Comparison of ENCODE assay signal across 8 cellular contexts in the genomic region with DNA sequence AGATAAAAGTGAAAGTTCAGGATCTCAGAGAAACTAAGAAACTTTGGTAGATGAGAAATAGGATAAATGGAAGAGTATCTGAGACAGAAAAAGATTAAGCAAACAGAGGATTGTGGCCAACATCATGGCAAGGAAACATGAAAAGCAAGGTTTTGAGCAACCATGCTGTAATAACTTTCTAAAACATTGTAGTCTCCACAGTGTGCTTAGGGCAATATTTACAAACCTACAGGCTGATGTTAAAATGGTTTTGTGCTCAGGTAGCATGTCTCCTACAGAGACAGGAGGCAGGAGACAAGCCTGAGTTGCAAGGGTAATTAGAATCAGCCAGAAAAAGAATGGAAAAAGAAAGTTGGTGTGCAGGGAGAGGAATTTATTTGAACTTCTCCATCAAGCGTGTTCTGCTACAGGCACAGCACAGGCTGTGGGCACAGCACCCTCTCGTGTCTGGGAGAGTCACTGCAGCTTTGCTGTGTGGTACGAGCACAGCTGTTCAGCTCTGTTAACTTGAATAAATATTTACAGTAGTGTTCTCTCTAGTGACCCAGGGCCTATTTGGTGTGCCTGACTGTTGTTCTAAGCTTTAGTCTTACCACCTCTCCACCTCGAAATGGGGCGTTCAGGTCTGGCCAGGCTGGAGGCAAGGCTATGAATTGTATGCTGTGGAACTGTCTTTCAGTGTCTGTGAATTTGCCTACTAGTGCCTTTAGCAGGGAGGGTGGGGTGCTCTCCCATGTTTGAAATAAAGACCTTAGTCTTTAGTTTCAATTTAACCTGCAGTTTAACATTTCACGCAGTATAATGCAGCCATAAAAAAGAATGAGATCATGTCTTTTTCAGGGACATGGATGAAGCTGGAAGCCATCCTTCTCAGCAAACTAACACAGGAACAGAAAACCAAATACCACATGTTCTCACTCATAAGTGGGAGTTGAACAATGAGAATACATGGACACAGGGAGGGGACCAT. TPM values are rescaled to one million over a fixed set of nuclear protein-coding genes. Genes with fewer than 3 reads are reported as not detected.
A peak's percentile ranks its signal among the peaks of the same experiment; 100 is the strongest.
DNase-seq lines count a peak whose midpoint lies in the region; ATAC-seq and TF ChIP-seq lines count a peak whose summit lies in the region.
"Not testable (repeated sequence)": the region's sequence is repeated elsewhere in the genome, so short reads cannot be mapped to it uniquely, and the experiment has no call there.

No MANE protein-coding gene starts in this region.

- CTCF ChIA-PET in SK-N-SH (lab: Yijun Ruan, JAX): interaction anchor here (0.7 to 3.3 kb wide), 15 partner anchors 9 to 183 kb away, joined by 3 to 22 read pairs (median 5); a partner anchor contains a TSS

- H3K4me2 ChIP-seq in SK-N-SH: 0 out of 2 replicates have a peak overlapping the region, but pooled peaks have one; percentile 11

- peak; percentile 50 for DNase-seq in G401 (ENCODE audit: low spot score)
- DNase-seq in NCI-H1417 (lab: John Stamatoyannopoulos, UW): peak; percentile 48 to 75 (median 74)
- DNase-seq in SK-N-SH: peak; percentile 63
- peak; percentile 68 for DNase-seq in activated gamma-delta T cell treated with Interleukin-2 at 50 U/mL for 16 hours
- DNase-seq in fibroblast of villous mesenchyme (ENCODE audit: low read depth): peak; percentile 78
- peak; percentile 76 for DNase-seq in stimulated activated naive CD8-positive, alpha-beta T cell treated with anti-CD3 and anti-CD28 coated beads, Interleukin-15, Interleukin-2, amounts not matched to agents 100 U/mL and 50 U/mL, for 24 hours

- peak; percentile 81 for ATAC-seq in HG02588 (IDR thresholded peaks at IDR 0.05; ENCODE audit: unreplicated experiment)
- ATAC-seq in stimulated activated naive CD8-positive, alpha-beta T cell treated with anti-CD3 and anti-CD28 coated beads, Interleukin-15, Interleukin-2, amounts not matched to agents 100 U/mL and 50 U/mL, for 24 hours: peak; percentile 90

- not testable (repeated sequence) for H3K9me3 ChIP-seq in SK-N-SH, neutrophil

- in situ Hi-C loops in G401 (cut with HindIII; ENCODE audit: low sequenced_read_pairs): not testable (repeated sequence)

- H3K27ac ChIP-seq in SK-N-SH (ENCODE audit: low read depth in 2 of 2, low read length in 1 of 2): not testable (repeated sequence)
- peak overlapping the region; percentile 62 for H3K27ac ChIP-seq in neutrophil

- not testable (repeated sequence) for H2AFZ ChIP-seq in SK-N-SH (ENCODE audit: low read depth)

- H3F3A ChIP-seq in SK-N-SH (replicated peaks; ENCODE audit: insufficient read depth): not testable (repeated sequence)

- not testable (repeated sequence) for H3K9me2 ChIP-seq in SK-N-SH

- peak overlapping the region in 1 of 2 experiments; percentile 23; a peak in 1 of 4 replicates for H3K4me3 ChIP-seq in SK-N-SH (ENCODE audit: low read depth in 2 of 2, low read length in 1 of 2)
- H3K4me3 ChIP-seq in fibroblast of villous mesenchyme (ENCODE audit: low read depth, low read length); neutrophil (ENCODE audit: low read depth in 1 of 2, low read length in 1 of 2): not testable (repeated sequence)

- not testable (repeated sequence) for H3K36me3 ChIP-seq in SK-N-SH (replicated peaks in 1 of 2; ENCODE audit: control insufficient read depth in 1 of 2, insufficient read depth in 2 of 2, low read length in 1 of 2); neutrophil

- H4K20me1 ChIP-seq in SK-N-SH (ENCODE audit: insufficient read depth): not testable (repeated sequence)

- not testable (repeated sequence) for H3K27me3 ChIP-seq in SK-N-SH (ENCODE audit: insufficient read depth); neutrophil

- peak; percentile 91 for TF ChIP-seq RAD21 in SK-N-SH (IDR thresholded peaks at IDR 0.05; ENCODE audit: low read length)

- peak; percentile 86 for TF ChIP-seq CTCF in SK-N-SH (IDR thresholded peaks at IDR 0.05)
- TF ChIP-seq CTCF in fibroblast of villous mesenchyme (IDR thresholded peaks at IDR 0.05; ENCODE audit: insufficient read depth, low read depth, low read length): peak; percentile 90
- peak; percentile 94 for TF ChIP-seq CTCF in neutrophil (IDR thresholded peaks at IDR 0.05)

- not testable (repeated sequence) for TF ChIP-seq EP300 in SK-N-SH (IDR thresholded peaks at IDR 0.05; ENCODE audit: borderline replicate concordance in 1 of 2, low read depth in 1 of 2, low read length in 1 of 2)

- H3K79me2 ChIP-seq in SK-N-SH (ENCODE audit: insufficient read depth): not testable (repeated sequence)

- H3K9ac ChIP-seq in SK-N-SH: not testable (repeated sequence)

- 35% methylated on average over 6 of the region's 6 CpGs for WGBS in SK-N-SH (ENCODE audit: low lambda C conversion rate)

- not testable (repeated sequence) for H3K4me1 ChIP-seq in SK-N-SH (ENCODE audit: control insufficient read depth in 1 of 2, insufficient read depth in 2 of 2, low read depth in 1 of 2, low read length in 1 of 2)
- peaks cover 36 to 48% of the 10 kb centered on the region in 2 experiments for H3K4me1 ChIP-seq in neutrophil (ENCODE audit: control insufficient read depth in 1 of 2, insufficient read depth in 1 of 2, low read depth in 1 of 2, low read length in 1 of 2)

- POLR2A ChIA-PET in SK-N-SH (lab: Yijun Ruan, JAX): not testable (repeated sequence)

TF ChIP-seq in SK-N-SH, 30 proteins besides CTCF, POLR2A, EP300 and RAD21:
- TF ChIP-seq SMC3 (IDR thresholded peaks at IDR 0.05; ENCODE audit: low read depth, low read length) (peak; percentile 95), RFX5 (IDR thresholded peaks at IDR 0.05; ENCODE audit: low read length) (peak; percentile 28; the same call in 1 of the 2 replicates)

RNA-seq across cellular contexts. Expression of a gene that starts 14.1 kb away (rescaled TPM):
- 35.6 and 47.3 TPM in 2 replicates for total RNA-seq in G401 (2014; rRNA removed; shearing (Covaris generic))
- polyA plus RNA-seq in SK-N-SH (2012; rRNA removed): 35.1 and 40.8 TPM in 2 replicates
- 24.6 and 29.7 TPM in 2 replicates for polyA plus RNA-seq in SK-N-SH (2012; cell fraction: cytosol; rRNA removed)
- 56.5 and 58.9 TPM in 2 replicates for polyA plus RNA-seq in SK-N-SH (2012; cell fraction: nucleus; rRNA removed)
- total RNA-seq in fibroblast of villous mesenchyme: 13.9 and 17.7 TPM in 2 replicates
